In genomic region chr19:4328243-4328990, GRCh38 we compare ENCODE assay signal across 8 cellular contexts. TPM values are rescaled to one million over a fixed set of nuclear protein-coding genes. Genes with fewer than 3 reads are reported as not detected.
A peak's percentile ranks its signal among the peaks of the same experiment; 100 is the strongest.
DNase-seq lines count a peak whose midpoint lies in the region; ATAC-seq and TF ChIP-seq lines count a peak whose summit lies in the region.

No MANE protein-coding gene starts in this region.

- H3K27me3 Mint-ChIP-seq in effector memory CD8-positive, alpha-beta T cell, result no peaks in the 10 kb centered on the region

- WGBS in mesodermal cell (ENCODE audit: insufficient coverage in 2 of 2), 2 experiments, result 9 to 10% methylated on average over 40 to 42 of the region's 49 CpGs

- H3K4me3 Mint-ChIP-seq in effector memory CD8-positive, alpha-beta T cell, result peak overlapping the region; percentile 77 to 79

- peak overlapping the region; percentile 68 to 94 for H3K27ac Mint-ChIP-seq in effector memory CD8-positive, alpha-beta T cell

- no peak overlapping the region for H3K27ac ChIP-seq in mesodermal cell (ENCODE audit: low read depth, low read length, severe bottlenecking)

- peaks cover 18 to 19% of the 10 kb centered on the region in 2 donors for H3K4me1 Mint-ChIP-seq in effector memory CD8-positive, alpha-beta T cell (ENCODE audit: low read depth in 2 of 2)

- H3K36me3 ChIP-seq in mesodermal cell (ENCODE audit: control insufficient read depth, insufficient read depth, low read length), result no peaks in the 10 kb centered on the region

- no peaks in the 10 kb centered on the region for H3K9me3 Mint-ChIP-seq in effector memory CD8-positive, alpha-beta T cell

- ATAC-seq in HG02678 (IDR thresholded peaks at IDR 0.05; ENCODE audit: unreplicated experiment), result peak; percentile 80
- peak; percentile 86 for ATAC-seq in effector memory CD8-positive, alpha-beta T cell (replicated peaks)

- peak; percentile 96 for DNase-seq in NCI-H2227 (lab: John Stamatoyannopoulos, UW; ENCODE audit: unreplicated experiment)
- peak; percentile 92 to 98 for DNase-seq in activated CD8-positive, alpha-beta memory T cell treated with anti-CD3 and anti-CD28 coated beads for 1 hour (ENCODE audit: extremely low read depth in 1 of 2, low read depth in 1 of 2)
- peak; percentile 88 to 89 (median 88) for DNase-seq in effector memory CD8-positive, alpha-beta T cell
- DNase-seq in stimulated activated CD8-positive, alpha-beta memory T cell treated with anti-CD3 and anti-CD28 coated beads, Interleukin-12 subunit alpha, Interleukin-12 subunit beta, amount 100 ng/mL, for 4 hours (ENCODE audit: low read depth), result peak; percentile 93
- DNase-seq in SHP77 treated with DMSO at 0.1 percent for 48 hours (lab: John Stamatoyannopoulos, UW), result no peak

- H3K9me3 ChIP-seq in mesodermal cell (ENCODE audit: control insufficient read depth, low read length), result no peaks in the 10 kb centered on the region

- H3K36me3 Mint-ChIP-seq in effector memory CD8-positive, alpha-beta T cell (ENCODE audit: insufficient read depth), result peaks cover 21% of the 10 kb centered on the region

- H3K4me3 ChIP-seq in GM12875 (ENCODE audit: low read depth, low read length), result peak overlapping the region; percentile 37
- H3K4me3 ChIP-seq in mesodermal cell (ENCODE audit: extremely low read depth, insufficient read depth, low read length, poor library complexity, severe bottlenecking), result peak overlapping the region; percentile 34

- H3K4me1 ChIP-seq in mesodermal cell (ENCODE audit: control insufficient read depth, insufficient read depth, low read length, poor library complexity, severe bottlenecking), result peaks cover 2% of the 10 kb centered on the region

- TF ChIP-seq CTCF in GM12875 (IDR thresholded peaks at IDR 0.05; ENCODE audit: borderline replicate concordance, insufficient read depth, low read depth, low read length), result no peak

RNA-seq across cellular contexts. Expression of gene STAP2, which starts 10.2 kb away (rescaled TPM):
- 15.7 TPM for polyA plus RNA-seq in mesodermal cell (2013, experiment 1 of 2)
- polyA plus RNA-seq in mesodermal cell (2013, experiment 2 of 2), result 12.8 TPM

RNA-seq across cellular contexts. Expression of gene MPND, which starts 14.9 kb away (rescaled TPM):
- 18.6 TPM for polyA plus RNA-seq in mesodermal cell (2013, experiment 1 of 2)
- 16.3 TPM for polyA plus RNA-seq in mesodermal cell (2013, experiment 2 of 2)

RNA-seq across cellular contexts. Expression of gene FSD1, which starts 24.0 kb away (rescaled TPM):
- polyA plus RNA-seq in mesodermal cell (2013, experiment 1 of 2), result 45.7 TPM
- polyA plus RNA-seq in mesodermal cell (2013, experiment 2 of 2), result 36.6 TPM

RNA-seq across cellular contexts. Expression of gene TMIGD2, which starts 26.2 kb away (rescaled TPM):
- 0.88 TPM for polyA plus RNA-seq in mesodermal cell (2013, experiment 1 of 2)
- 1.4 TPM for polyA plus RNA-seq in mesodermal cell (2013, experiment 2 of 2)

RNA-seq across cellular contexts. Expression of gene SHD, which starts 49.4 kb away (rescaled TPM):
- polyA plus RNA-seq in mesodermal cell (2013, experiment 1 of 2), result 9.8 TPM
- polyA plus RNA-seq in mesodermal cell (2013, experiment 2 of 2), result 8.7 TPM
